Comparison of ENCODE assay signal across 22 cellular contexts in the genomic region with DNA sequence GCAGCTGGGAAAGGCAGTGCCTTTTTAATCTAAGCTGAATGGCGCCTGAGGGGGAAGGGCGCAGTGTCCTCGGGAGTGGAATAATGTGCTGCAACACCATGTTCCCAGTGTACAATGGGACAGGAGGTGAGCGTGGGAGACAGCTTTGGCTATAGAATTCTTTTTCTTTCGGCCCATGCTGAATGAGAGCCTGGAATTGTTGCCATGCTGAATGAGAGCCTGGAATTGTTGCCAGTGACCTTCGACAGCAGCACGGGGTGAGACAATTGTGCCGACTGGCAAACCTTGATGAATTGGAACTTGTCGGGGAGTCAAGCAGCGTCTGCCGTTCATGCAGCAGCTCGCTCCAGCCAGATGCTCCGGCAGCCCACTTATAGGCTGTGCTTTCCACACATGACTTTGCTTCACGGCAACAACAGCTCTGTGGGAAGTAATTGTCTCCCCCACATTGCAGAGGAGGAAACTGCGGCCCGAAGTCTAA.
DNase-seq lines count a peak whose midpoint lies in the region; ATAC-seq and TF ChIP-seq lines count a peak whose summit lies in the region.
"Had no signal": no experiment of that assay in that cellular context is flagged by ENCODE, and none has a peak within 500 bp of the region (broad histone marks: within the 10 kb centered on the region; RNA-seq: fewer than 3 reads in every experiment).

No MANE protein-coding gene starts in this region.

- H3F3A ChIP-seq in smooth muscle cell (ENCODE audit: low read depth), result no peaks in the 10 kb centered on the region

- CTCF ChIA-PET in mammary epithelial cell (lab: Charles Lee; ENCODE audit: low non-redundant PET), result no interaction called here
- CTCF ChIA-PET in MCF 10A (lab: Yijun Ruan, JAX), result interaction anchor here (1.0 kb wide), 1 partner anchor 181 kb away, joined by 3 read pairs; no protein-coding TSS in a partner anchor

- H3K27ac ChIP-seq in mammary epithelial cell (ENCODE audit: insufficient read depth, low read depth, low read length), result no peak overlapping the region
- H3K27ac ChIP-seq in ectodermal cell (ENCODE audit: insufficient read depth, low read depth, low read length, poor library complexity, severe bottlenecking), result peak overlapping the region; percentile 65
- H3K27ac ChIP-seq in testis, result no peak overlapping the region
- no peak overlapping the region for H3K27ac ChIP-seq in smooth muscle cell (ENCODE audit: low read depth)
- H3K27ac ChIP-seq: A549, psoas muscle, upper lobe of right lung had no signal

- H3K9me3 Mint-ChIP-seq in MCF 10A (ENCODE audit: unreplicated experiment), result no peaks in the 10 kb centered on the region
- H3K9me3 Mint-ChIP-seq: activated naive CD8-positive, alpha-beta T cell treated with anti-CD3 and anti-CD28 coated beads, Interleukin-2, amount 10 ng/mL, durations not matched to agents 7 days and 5 days; T-cell had no signal

- peaks cover 11% of the 10 kb centered on the region for H3K27me3 Mint-ChIP-seq in MCF 10A (ENCODE audit: insufficient read depth, unreplicated experiment)

- peaks cover 13% of the 10 kb centered on the region for H3K4me1 ChIP-seq in mammary epithelial cell (ENCODE audit: insufficient read depth, low read length)
- H3K4me1 ChIP-seq in ectodermal cell (ENCODE audit: control insufficient read depth, insufficient read depth, low read length), result peaks cover 11% of the 10 kb centered on the region
- peaks cover 4% of the 10 kb centered on the region for H3K4me1 ChIP-seq in testis
- no peaks in the 10 kb centered on the region for H3K4me1 ChIP-seq in smooth muscle cell (ENCODE audit: low read depth)
- H3K4me1 ChIP-seq: psoas muscle had no signal

- no peak overlapping the region for H3K27ac Mint-ChIP-seq in MCF 10A (ENCODE audit: low read depth, unreplicated experiment)
- H3K27ac Mint-ChIP-seq: activated CD8-positive, alpha-beta T cell treated with anti-CD3 and anti-CD28 coated beads, Interleukin-2, amount 10 ng/mL, durations not matched to agents 7 days and 5 days; activated naive CD8-positive, alpha-beta T cell treated with anti-CD3 and anti-CD28 coated beads, Interleukin-2, amount 10 ng/mL, durations not matched to agents 7 days and 5 days; CD14-positive monocyte; naive B cell; stimulated activated naive B cell treated with anti-CD40 and anti-IgM and Interleukin-4, amounts not matched to agents 10 μg/mL and 1 μg/mL and 100 μg/mL, for 72 hours; T-cell had no signal

- peaks cover 17% of the 10 kb centered on the region for H3K4me1 Mint-ChIP-seq in MCF 10A (ENCODE audit: insufficient read depth, unreplicated experiment)
- H3K4me1 Mint-ChIP-seq: activated naive CD8-positive, alpha-beta T cell treated with anti-CD3 and anti-CD28 coated beads, Interleukin-2, amount 10 ng/mL, durations not matched to agents 7 days and 5 days; CD14-positive monocyte; naive B cell; stimulated activated naive B cell treated with anti-CD40 and anti-IgM and Interleukin-4, amounts not matched to agents 10 μg/mL and 1 μg/mL and 100 μg/mL, for 72 hours; T-cell had no signal

- DNase-seq in mammary epithelial cell (no peak), MCF 10A (ENCODE audit: unreplicated experiment) (no peak), midbrain (lab: John Stamatoyannopoulos, UW) (peak; percentile 42), testis (peak; percentile 75), smooth muscle cell (lab: John Stamatoyannopoulos, UW; ENCODE audit: unreplicated experiment) (no peak)
- DNase-seq: activated CD8-positive, alpha-beta T cell treated with anti-CD3 and anti-CD28 coated beads, Interleukin-2, amount 10 ng/mL, durations not matched to agents 7 days and 5 days; activated naive CD8-positive, alpha-beta T cell treated with anti-CD3 and anti-CD28 coated beads, Interleukin-2, amount 10 ng/mL, durations not matched to agents 7 days and 5 days; cerebellar nuclear complex; foreskin fibroblast; MV-4-11; naive B cell; NCI-H2107; psoas muscle; stimulated activated naive B cell treated with anti-CD40 and anti-IgM and Interleukin-4, amounts not matched to agents 10 μg/mL and 1 μg/mL and 100 μg/mL, for 72 hours; T-cell; upper lobe of right lung had no signal

- dilution Hi-C loops in mammary epithelial cell (cut with HindIII; ENCODE audit: low sequenced_read_pairs), result no loop called here

- no peaks in the 10 kb centered on the region for H3K36me3 Mint-ChIP-seq in MCF 10A (ENCODE audit: insufficient read depth, unreplicated experiment)
- H3K36me3 Mint-ChIP-seq: activated naive CD8-positive, alpha-beta T cell treated with anti-CD3 and anti-CD28 coated beads, Interleukin-2, amount 10 ng/mL, durations not matched to agents 7 days and 5 days; CD14-positive monocyte; naive B cell; stimulated activated naive B cell treated with anti-CD40 and anti-IgM and Interleukin-4, amounts not matched to agents 10 μg/mL and 1 μg/mL and 100 μg/mL, for 72 hours; T-cell had no signal

- H3K79me2 ChIP-seq in mammary epithelial cell (ENCODE audit: insufficient read depth, low read length) (no peaks in the 10 kb centered on the region), smooth muscle cell (ENCODE audit: low read depth) (no peaks in the 10 kb centered on the region)

- H2AFZ ChIP-seq in mammary epithelial cell (ENCODE audit: low read depth, low read length) (peak overlapping the region; percentile 22), smooth muscle cell (ENCODE audit: low read depth) (no peak overlapping the region)

- in situ Hi-C loops in mammary epithelial cell (cut with MboI; ENCODE audit: low sequenced_read_pairs in 2 of 2), result no loop called here

- H3K4me3 Mint-ChIP-seq in MCF 10A (ENCODE audit: unreplicated experiment), result no peak overlapping the region
- H3K4me3 Mint-ChIP-seq: activated CD8-positive, alpha-beta T cell treated with anti-CD3 and anti-CD28 coated beads, Interleukin-2, amount 10 ng/mL, durations not matched to agents 7 days and 5 days; activated naive CD8-positive, alpha-beta T cell treated with anti-CD3 and anti-CD28 coated beads, Interleukin-2, amount 10 ng/mL, durations not matched to agents 7 days and 5 days; CD14-positive monocyte; naive B cell; stimulated activated naive B cell treated with anti-CD40 and anti-IgM and Interleukin-4, amounts not matched to agents 10 μg/mL and 1 μg/mL and 100 μg/mL, for 72 hours; T-cell had no signal

- ATAC-seq in GM21786 (IDR thresholded peaks at IDR 0.05; ENCODE audit: unreplicated experiment), result no peak
- ATAC-seq in HG03469 (IDR thresholded peaks at IDR 0.05; ENCODE audit: unreplicated experiment), result no peak
- ATAC-seq: A549; activated CD8-positive, alpha-beta T cell treated with anti-CD3 and anti-CD28 coated beads, Interleukin-2, amount 10 ng/mL, durations not matched to agents 7 days and 5 days; K562; psoas muscle; stimulated activated naive B cell treated with anti-CD40 and anti-IgM and Interleukin-4, amounts not matched to agents 10 μg/mL and 1 μg/mL and 100 μg/mL, for 72 hours; T-cell; upper lobe of right lung had no signal

- H3K36me3 ChIP-seq in mammary epithelial cell (ENCODE audit: insufficient read depth, low read length), result no peaks in the 10 kb centered on the region
- no peaks in the 10 kb centered on the region for H3K36me3 ChIP-seq in ectodermal cell (ENCODE audit: control insufficient read depth, insufficient read depth, low read length)
- no peaks in the 10 kb centered on the region for H3K36me3 ChIP-seq in testis (ENCODE audit: low read depth, missing control alignments)
- no peaks in the 10 kb centered on the region for H3K36me3 ChIP-seq in smooth muscle cell (ENCODE audit: low read depth)
- H3K36me3 ChIP-seq: upper lobe of right lung had no signal

- intact Hi-C loops in mammary epithelial cell (cut with micrococcal nuclease) (no loop called here), MCF 10A (cut with micrococcal nuclease) (no loop called here), testis (cut with DNase I; ENCODE audit: low total_unique reads) (no loop called here)

- no TSS peak for BruUV-seq in mammary epithelial cell (replicated peaks; lab: Mats Ljungman, UMichigan)
- BruUV-seq in MCF 10A (replicated peaks; lab: Mats Ljungman, UMichigan), result no TSS peak

- TF ChIP-seq CTCF in mammary epithelial cell (conservative IDR thresholded peaks at IDR 0.05 in 1 of 2, IDR thresholded peaks at IDR 0.05 in 1 of 2; ENCODE audit: extremely low read depth in 1 of 2, insufficient read depth in 1 of 2, low read depth in 1 of 2, low read length in 2 of 2) (no peak), MCF 10A (IDR thresholded peaks at IDR 0.05; ENCODE audit: unreplicated experiment) (no peak), testis (IDR thresholded peaks at IDR 0.05) (no peak), smooth muscle cell (IDR thresholded peaks at IDR 0.05; ENCODE audit: borderline replicate concordance, insufficient read depth, poor library complexity, severe bottlenecking) (no peak)

- WGBS in mammary epithelial cell (ENCODE audit: low coverage, missing lambda C conversion rate), result 18% methylated on average over 12 of the region's 16 CpGs
- WGBS in ectodermal cell, 2 experiments, result 64 to 77% methylated on average over 16 of the region's 16 CpGs
- 10 to 32% methylated on average over 15 to 16 of the region's 16 CpGs for WGBS in testis, 2 donors
- WGBS in smooth muscle cell (ENCODE audit: low lambda C conversion rate), result 91% methylated on average over 16 of the region's 16 CpGs

- POLR2A ChIA-PET in MCF 10A (lab: Yijun Ruan, JAX), result no interaction called here

- no peak for TF ChIP-seq POLR2A in testis (IDR thresholded peaks at IDR 0.05)

- H4K20me1 ChIP-seq in mammary epithelial cell (ENCODE audit: insufficient read depth, low read length) (no peaks in the 10 kb centered on the region), smooth muscle cell (ENCODE audit: low read depth) (no peaks in the 10 kb centered on the region)

- H3K9me3 ChIP-seq in mammary epithelial cell (replicated peaks; ENCODE audit: insufficient read depth, low read length) (no peaks in the 10 kb centered on the region), ectodermal cell (ENCODE audit: control insufficient read depth, low read length) (no peaks in the 10 kb centered on the region), testis (no peaks in the 10 kb centered on the region), smooth muscle cell (replicated peaks; ENCODE audit: low read depth) (no peaks in the 10 kb centered on the region)
- H3K9me3 ChIP-seq: A549, psoas muscle, upper lobe of right lung had no signal

- H3K9ac ChIP-seq in mammary epithelial cell (ENCODE audit: insufficient read depth, low read length) (no peak overlapping the region), smooth muscle cell (ENCODE audit: low read depth) (no peak overlapping the region)

- no peaks in the 10 kb centered on the region for H3K27me3 ChIP-seq in mammary epithelial cell (ENCODE audit: insufficient read depth, low read length)
- H3K27me3 ChIP-seq in ectodermal cell (ENCODE audit: control insufficient read depth, insufficient read depth, low read length, poor library complexity, severe bottlenecking), result no peaks in the 10 kb centered on the region
- no peaks in the 10 kb centered on the region for H3K27me3 ChIP-seq in testis
- peaks cover 22% of the 10 kb centered on the region for H3K27me3 ChIP-seq in smooth muscle cell (ENCODE audit: low read depth)
- H3K27me3 ChIP-seq: upper lobe of right lung had no signal

- H3K4me2 ChIP-seq in mammary epithelial cell (ENCODE audit: insufficient read depth, low read depth, low read length), result no peak overlapping the region
- no peak overlapping the region for H3K4me2 ChIP-seq in smooth muscle cell
- H3K4me2 ChIP-seq: A549 had no signal

- H3K4me3 ChIP-seq in mammary epithelial cell (replicated peaks in 1 of 3; ENCODE audit: insufficient read depth in 1 of 3, low read depth in 2 of 3, low read length in 3 of 3), result no peak overlapping the region
- H3K4me3 ChIP-seq in ectodermal cell (ENCODE audit: insufficient read depth, low read depth, low read length), result no peak overlapping the region
- no peak overlapping the region for H3K4me3 ChIP-seq in testis
- no peak overlapping the region for H3K4me3 ChIP-seq in smooth muscle cell
- H3K4me3 ChIP-seq: A549, K562, psoas muscle, upper lobe of right lung had no signal

Comparison
In these comparisons a context has a peak if more than half of its experiments do, and no peak if none do; other contexts are left out.
1. DNase-seq: peak in midbrain (single experiment) and testis (single experiment); none in mammary epithelial cell (single experiment), MCF 10A (single experiment) and smooth muscle cell (single experiment).